Comparison of ENCODE assay signal across 9 cellular contexts in the genomic region with DNA sequence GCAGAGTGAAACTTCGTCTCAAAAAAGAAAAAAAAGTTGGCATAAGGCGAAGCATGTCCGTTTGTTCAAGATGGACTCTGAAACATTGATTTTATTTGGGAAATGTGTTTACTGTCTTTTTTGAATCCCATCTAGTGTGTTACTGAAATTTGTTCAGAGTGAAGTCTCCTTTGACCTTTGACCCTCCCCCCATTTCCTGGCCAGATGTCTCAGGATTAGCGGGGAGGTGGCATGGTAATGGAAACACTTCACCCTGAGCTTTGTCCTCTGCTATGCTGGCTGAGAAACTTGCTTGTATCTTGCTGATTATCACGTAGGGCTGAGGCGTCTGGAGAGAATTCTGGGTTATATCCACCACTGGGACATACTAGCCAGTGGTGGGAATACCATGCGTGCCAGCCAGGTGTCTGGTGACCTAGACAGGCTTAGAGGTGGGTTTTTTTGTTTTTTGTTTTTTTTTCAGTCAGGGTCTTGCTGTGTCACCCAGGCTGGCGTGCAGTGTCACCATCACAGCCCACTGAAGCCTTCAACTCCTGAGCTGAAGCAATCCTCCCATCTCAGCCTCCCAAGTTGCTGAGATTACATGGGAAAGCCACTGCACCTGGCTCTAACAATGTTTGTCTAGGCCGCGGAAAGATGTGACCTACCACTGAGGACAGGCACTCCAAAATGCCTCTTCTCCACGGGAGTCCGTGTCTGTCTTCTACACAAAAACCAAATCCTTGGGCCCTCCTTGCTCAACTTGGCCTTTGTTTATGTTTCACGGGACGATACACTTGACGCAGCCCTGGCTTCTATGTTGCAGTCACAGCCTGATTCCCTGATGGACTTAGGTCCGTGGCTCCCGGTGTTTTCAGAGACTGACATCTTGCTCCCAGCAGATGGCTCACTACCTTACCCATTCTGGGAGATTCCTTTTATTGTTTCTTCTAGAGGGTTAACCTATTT. TPM values are rescaled to one million over a fixed set of nuclear protein-coding genes. Genes with fewer than 3 reads are reported as not detected.
DNase-seq lines count a peak whose midpoint lies in the region; ATAC-seq and TF ChIP-seq lines count a peak whose summit lies in the region.
"Had no signal": no experiment of that assay in that cellular context is flagged by ENCODE, and none has a peak within 500 bp of the region (broad histone marks: within the 10 kb centered on the region; RNA-seq: fewer than 3 reads in every experiment).

No MANE protein-coding gene starts in this region.

- H3K27me3 Mint-ChIP-seq in endothelial cell (ENCODE audit: unreplicated experiment) (peaks cover 12% of the 10 kb centered on the region), progenitor cell of endocrine pancreas (no peaks in the 10 kb centered on the region)
- peaks cover 14% of the 10 kb centered on the region for H3K27me3 Mint-ChIP-seq in activated naive CD4-positive, alpha-beta T cell treated with anti-CD3 and anti-CD28 coated beads, Interleukin-2, amount 10 ng/mL, durations not matched to agents 7 days and 5 days

- CTCF ChIA-PET in activated naive CD4-positive, alpha-beta T cell treated with anti-CD3 and anti-CD28 coated beads, Interleukin-2, amount 10 ng/mL, durations not matched to agents 7 days and 5 days (lab: Charles Lee) = interaction anchor here (0.9 to 1.6 kb wide), 3 partner anchors 9 to 58 kb away, joined by 3 read pairs; no protein-coding TSS in a partner anchor

- ATAC-seq in HG03159 (IDR thresholded peaks at IDR 0.05; ENCODE audit: unreplicated experiment) = no peak
- ATAC-seq: naive thymus-derived CD8-positive, alpha-beta T cell had no signal

- H3K27ac Mint-ChIP-seq in endothelial cell (ENCODE audit: unreplicated experiment) (peak overlapping the region; percentile 81), progenitor cell of endocrine pancreas (peak overlapping the region; percentile 67)
- no peak overlapping the region for H3K27ac Mint-ChIP-seq in activated naive CD4-positive, alpha-beta T cell treated with anti-CD3 and anti-CD28 coated beads, Interleukin-2, amount 10 ng/mL, durations not matched to agents 7 days and 5 days

- no peak for TF ChIP-seq CTCF in endothelial cell (IDR thresholded peaks at IDR 0.05; ENCODE audit: unreplicated experiment)
- no peak for TF ChIP-seq CTCF in progenitor cell of endocrine pancreas (IDR thresholded peaks at IDR 0.05; ENCODE audit: unreplicated experiment)

- H3K9me3 Mint-ChIP-seq in endothelial cell (ENCODE audit: unreplicated experiment) (no peaks in the 10 kb centered on the region), progenitor cell of endocrine pancreas (ENCODE audit: low read depth) (no peaks in the 10 kb centered on the region)
- no peaks in the 10 kb centered on the region for H3K9me3 Mint-ChIP-seq in activated naive CD4-positive, alpha-beta T cell treated with anti-CD3 and anti-CD28 coated beads, Interleukin-2, amount 10 ng/mL, durations not matched to agents 7 days and 5 days
- H3K9me3 Mint-ChIP-seq: naive thymus-derived CD8-positive, alpha-beta T cell had no signal

- no peak overlapping the region for H3K4me3 Mint-ChIP-seq in endothelial cell (ENCODE audit: unreplicated experiment)
- no peak overlapping the region for H3K4me3 Mint-ChIP-seq in progenitor cell of endocrine pancreas (ENCODE audit: low read depth)
- H3K4me3 Mint-ChIP-seq in activated naive CD4-positive, alpha-beta T cell treated with anti-CD3 and anti-CD28 coated beads, Interleukin-2, amount 10 ng/mL, durations not matched to agents 7 days and 5 days = no peak overlapping the region
- H3K4me3 Mint-ChIP-seq: naive thymus-derived CD8-positive, alpha-beta T cell had no signal

- H3K36me3 Mint-ChIP-seq in endothelial cell (ENCODE audit: low read depth, unreplicated experiment) (peaks cover 2% of the 10 kb centered on the region), progenitor cell of endocrine pancreas (ENCODE audit: insufficient read depth) (peaks cover 2% of the 10 kb centered on the region)
- H3K36me3 Mint-ChIP-seq in activated naive CD4-positive, alpha-beta T cell treated with anti-CD3 and anti-CD28 coated beads, Interleukin-2, amount 10 ng/mL, durations not matched to agents 7 days and 5 days = peaks cover 14% of the 10 kb centered on the region

- peaks cover 12% of the 10 kb centered on the region for H3K4me1 Mint-ChIP-seq in endothelial cell (ENCODE audit: unreplicated experiment)
- peaks cover 11% of the 10 kb centered on the region for H3K4me1 Mint-ChIP-seq in progenitor cell of endocrine pancreas (ENCODE audit: low read depth)
- H3K4me1 Mint-ChIP-seq in activated naive CD4-positive, alpha-beta T cell treated with anti-CD3 and anti-CD28 coated beads, Interleukin-2, amount 10 ng/mL, durations not matched to agents 7 days and 5 days = peaks cover 16% of the 10 kb centered on the region

- DNase-seq in NCI-H82 (lab: John Stamatoyannopoulos, UW) (peak; percentile 44), NCI-H82 treated with DMSO at 0.1 percent for 48 hours (lab: John Stamatoyannopoulos, UW; ENCODE audit: unreplicated experiment) (no peak), OCI-M1 (lab: John Stamatoyannopoulos, UW) (peak; percentile 29), endothelial cell (ENCODE audit: low spot score) (no peak), progenitor cell of endocrine pancreas (ENCODE audit: low spot score, unreplicated experiment) (no peak), medulla oblongata (ENCODE audit: extremely low spot score) (no peak)
- DNase-seq in activated naive CD4-positive, alpha-beta T cell treated with anti-CD3 and anti-CD28 coated beads, Interleukin-2, amount 10 ng/mL, durations not matched to agents 7 days and 5 days = no peak

RNA-seq across cellular contexts. Expression of gene GALK1, which starts 6.6 kb away (rescaled TPM):
- total RNA-seq in endothelial cell (ENCODE audit: unreplicated experiment) (18.0 TPM), progenitor cell of endocrine pancreas (11.2 and 12.7 TPM in 2 replicates)

RNA-seq across cellular contexts. Expression of gene UNK, which starts 13.0 kb away (rescaled TPM):
- total RNA-seq in endothelial cell (ENCODE audit: unreplicated experiment) (28.8 TPM), progenitor cell of endocrine pancreas (70.0 and 72.8 TPM in 2 replicates)

RNA-seq across cellular contexts. Expression of gene ITGB4, which starts 50.3 kb away (rescaled TPM):
- total RNA-seq in endothelial cell (ENCODE audit: unreplicated experiment) (0.54 TPM), progenitor cell of endocrine pancreas (9.7 and 14.8 TPM in 2 replicates)

Comparison
In these comparisons a context has a peak if more than half of its experiments do, and no peak if none do; other contexts are left out.
1. DNase-seq: peak in NCI-H82 (single experiment) and OCI-M1 (single experiment); none in NCI-H82 treated with DMSO at 0.1 percent for 48 hours (single experiment), endothelial cell (single experiment), progenitor cell of endocrine pancreas (single experiment), activated naive CD4-positive, alpha-beta T cell treated with anti-CD3 and anti-CD28 coated beads, Interleukin-2, amount 10 ng/mL, durations not matched to agents 7 days and 5 days (single experiment) and medulla oblongata (single experiment).